ENCODE assay signal across 10 cellular contexts in the genomic region with DNA sequence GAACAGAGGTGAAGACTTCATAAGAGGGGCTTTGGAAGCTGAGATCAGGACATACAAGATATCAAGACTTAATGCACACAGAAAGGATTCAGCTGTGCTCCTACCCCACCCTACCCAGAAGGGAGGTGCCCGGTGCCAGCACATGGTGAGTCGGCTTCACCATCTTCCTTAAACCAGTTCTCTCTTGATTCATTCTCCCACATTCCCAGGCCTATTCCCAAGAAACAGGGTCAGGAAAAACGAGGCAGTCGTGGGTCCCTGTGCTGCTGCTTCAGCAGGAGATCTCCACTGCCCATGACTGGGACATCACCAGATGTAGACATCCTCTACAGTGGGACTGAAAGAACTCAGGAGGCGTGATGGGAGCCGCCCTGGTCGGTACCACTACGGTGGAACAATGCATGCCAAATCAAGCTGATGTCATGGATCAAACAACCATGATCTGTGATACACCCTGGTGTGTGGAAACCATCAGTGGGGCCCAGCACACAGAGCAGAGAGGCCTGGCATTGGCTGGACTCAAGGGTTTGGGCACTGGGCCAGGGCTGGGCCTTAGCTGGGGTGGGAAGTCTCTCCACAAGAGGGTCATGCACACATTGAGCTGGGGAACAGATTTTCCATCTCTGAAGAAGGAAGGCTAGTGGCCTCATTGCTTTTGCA. TPM values are rescaled to one million over a fixed set of nuclear protein-coding genes. Genes with fewer than 3 reads are reported as not detected.
DNase-seq lines count a peak whose midpoint lies in the region; ATAC-seq and TF ChIP-seq lines count a peak whose summit lies in the region.
"Had no signal": no experiment of that assay in that cellular context is flagged by ENCODE, and none has a peak within 500 bp of the region (broad histone marks: within the 10 kb centered on the region; RNA-seq: fewer than 3 reads in every experiment).

No MANE protein-coding gene starts in this region.

- peaks cover 92% of the 10 kb centered on the region for H3K79me2 ChIP-seq in PC-3 (ENCODE audit: low read length)

- peaks cover 86 to 100% (median 99%) of the 10 kb centered on the region in 10 experiments for H3K4me1 ChIP-seq in BLaER1 treated with 17β-estradiol and CSF1 and Interleukin-3, amounts not matched to agents 10 nM and 100 nM
- H3K4me1 ChIP-seq in PC-3 (ENCODE audit: insufficient read depth, low read length) (peaks cover 68% of the 10 kb centered on the region), esophagus squamous epithelium (peaks cover 67 to 98% (median 70%) of the 10 kb centered on the region in 3 donors)

- peaks cover 3 to 27% (median 21%) of the 10 kb centered on the region in 11 experiments; a peak in 21 of 22 replicates for H3K9me3 ChIP-seq in BLaER1 treated with 17β-estradiol and CSF1 and Interleukin-3, amounts not matched to agents 10 nM and 100 nM (replicated peaks in 1 of 11)
- H3K9me3 ChIP-seq in PC-3 (ENCODE audit: low read length) (no peaks in the 10 kb centered on the region), esophagus squamous epithelium (no peaks in the 10 kb centered on the region)

- no peaks in the 10 kb centered on the region for H3K9me3 Mint-ChIP-seq in activated T-helper 17 cell treated with anti-CD3 and anti-CD28 coated beads, Interleukin-2, amount 50 U/mL, for 72 hours

- peak; percentile 37 for ATAC-seq in PC-3
- ATAC-seq in omental fat pad (ENCODE audit: low FRiP score), result peak; percentile 31
- no peak for ATAC-seq in GM21390 (IDR thresholded peaks at IDR 0.05; ENCODE audit: unreplicated experiment)
- no peak for ATAC-seq in GM18511 (IDR thresholded peaks at IDR 0.05; ENCODE audit: unreplicated experiment)
- ATAC-seq in activated T-helper 17 cell treated with anti-CD3 and anti-CD28 coated beads, Interleukin-2, amount 50 U/mL, for 72 hours (replicated peaks), result no peak

- WGBS in esophagus squamous epithelium, 2 donors, result 25 to 35% methylated on average over 4 to 8 of the region's 8 CpGs

- peaks cover 20 to 97% (median 82%) of the 10 kb centered on the region in 11 experiments for H3K36me3 ChIP-seq in BLaER1 treated with 17β-estradiol and CSF1 and Interleukin-3, amounts not matched to agents 10 nM and 100 nM
- peaks cover 37% of the 10 kb centered on the region for H3K36me3 ChIP-seq in PC-3 (ENCODE audit: low read depth, low read length)
- peaks cover 4 to 39% (median 5%) of the 10 kb centered on the region in 3 donors for H3K36me3 ChIP-seq in esophagus squamous epithelium

- H3K9me2 ChIP-seq in PC-3 (replicated peaks; ENCODE audit: low read length), result no peaks in the 10 kb centered on the region

- no peak overlapping the region for H2AFZ ChIP-seq in PC-3 (ENCODE audit: low read length)

- H3F3A ChIP-seq in PC-3 (ENCODE audit: low read length, unreplicated experiment), result peaks cover 10% of the 10 kb centered on the region

- H3K4me2 ChIP-seq in BLaER1 treated with 17β-estradiol and CSF1 and Interleukin-3, amounts not matched to agents 10 nM and 100 nM, result peak overlapping the region; percentile 60 to 99 (median 83)
- peak overlapping the region; percentile 71 for H3K4me2 ChIP-seq in PC-3 (ENCODE audit: low read length)

- H3K27ac ChIP-seq in BLaER1 treated with 17β-estradiol and CSF1 and Interleukin-3, amounts not matched to agents 10 nM and 100 nM, result peak overlapping the region in 7 of 11 experiments; percentile 23 to 80 (median 47); a peak in 11 of 22 replicates
- H3K27ac ChIP-seq in PC-3 (ENCODE audit: low read length), result peak overlapping the region; percentile 96
- H3K27ac ChIP-seq in esophagus squamous epithelium, result peak overlapping the region; percentile 86 to 94 (median 90)

- peaks cover 54% of the 10 kb centered on the region for H3K36me3 Mint-ChIP-seq in activated T-helper 17 cell treated with anti-CD3 and anti-CD28 coated beads, Interleukin-2, amount 50 U/mL, for 72 hours (ENCODE audit: low read depth)

- TF ChIP-seq CTCF in PC-3 (conservative IDR thresholded peaks at IDR 0.05; ENCODE audit: low read depth, low read length) (no peak), esophagus squamous epithelium (IDR thresholded peaks at IDR 0.05) (no peak), omental fat pad (IDR thresholded peaks at IDR 0.05) (no peak)

- H3K27me3 ChIP-seq in BLaER1 treated with 17β-estradiol and CSF1 and Interleukin-3, amounts not matched to agents 10 nM and 100 nM, result no peaks in the 10 kb centered on the region
- H3K27me3 ChIP-seq in PC-3 (ENCODE audit: low read length) (no peaks in the 10 kb centered on the region), esophagus squamous epithelium (no peaks in the 10 kb centered on the region)

- no peak overlapping the region for H3K27ac Mint-ChIP-seq in activated T-helper 17 cell treated with anti-CD3 and anti-CD28 coated beads, Interleukin-2, amount 50 U/mL, for 72 hours

- no peak for TF ChIP-seq POLR2A in esophagus squamous epithelium (IDR thresholded peaks at IDR 0.05)

- intact Hi-C loops in PC-3 (cut with micrococcal nuclease), result loop anchor here (2.0 kb wide), 1 partner anchor 42 kb away; a partner anchor contains a TSS
- intact Hi-C loops in esophagus squamous epithelium (cut with DNase I), result loop anchor here (5.0 kb wide), 1 partner anchor 43 kb away; a partner anchor contains a TSS

- H3K4me3 Mint-ChIP-seq in activated T-helper 17 cell treated with anti-CD3 and anti-CD28 coated beads, Interleukin-2, amount 50 U/mL, for 72 hours, result no peak overlapping the region

- no peaks in the 10 kb centered on the region for H3K27me3 Mint-ChIP-seq in activated T-helper 17 cell treated with anti-CD3 and anti-CD28 coated beads, Interleukin-2, amount 50 U/mL, for 72 hours

- no peak overlapping the region; a peak in 2 of 22 replicates for H3K9ac ChIP-seq in BLaER1 treated with 17β-estradiol and CSF1 and Interleukin-3, amounts not matched to agents 10 nM and 100 nM
- peak overlapping the region; percentile 64 for H3K9ac ChIP-seq in PC-3 (ENCODE audit: low read length)

- POLR2A ChIA-PET in PC-3 (lab: Charles Lee; ENCODE audit: unreplicated experiment), result interaction anchor here (0.6 to 1.2 kb wide), 2 partner anchors 42 to 130 kb away, joined by 5 to 33 read pairs; a partner anchor contains a TSS

- no peak overlapping the region; a peak in 1 of 20 replicates for H3K4me3 ChIP-seq in BLaER1 treated with 17β-estradiol and CSF1 and Interleukin-3, amounts not matched to agents 10 nM and 100 nM
- H3K4me3 ChIP-seq in PC-3 (ENCODE audit: low read length) (peak overlapping the region; percentile 32; the same call in 1 of the 2 replicates), esophagus squamous epithelium (no peak overlapping the region)

- BruUV-seq in PC-3 (replicated peaks; lab: Mats Ljungman, UMichigan), result no TSS peak

- CTCF ChIA-PET in PC-3 (lab: Charles Lee), result interaction anchor here (0.6 to 1.0 kb wide), 2 partner anchors 11 to 38 kb away, joined by 4 to 5 read pairs; no protein-coding TSS in a partner anchor

- peaks cover 58 to 100% (median 94%) of the 10 kb centered on the region in 11 experiments for H4K20me1 ChIP-seq in BLaER1 treated with 17β-estradiol and CSF1 and Interleukin-3, amounts not matched to agents 10 nM and 100 nM
- 0 out of 2 replicates have a peak, but pooled peaks cover 17% of the 10 kb centered on the region for H4K20me1 ChIP-seq in PC-3 (ENCODE audit: low read length)

- peaks cover 34% of the 10 kb centered on the region for H3K4me1 Mint-ChIP-seq in activated T-helper 17 cell treated with anti-CD3 and anti-CD28 coated beads, Interleukin-2, amount 50 U/mL, for 72 hours

- peak; percentile 85 for DNase-seq in PC-3
- DNase-seq in esophagus squamous epithelium (lab: John Stamatoyannopoulos, UW), result no peak
- no peak for DNase-seq in omental fat pad (ENCODE audit: low spot score)
- no peak for DNase-seq in germinal center (ENCODE audit: low spot score)
- DNase-seq: effector CD8-positive, alpha-beta T cell had no signal

RNA-seq across cellular contexts. Expression of a gene that starts 41.9 kb away (rescaled TPM):
- total RNA-seq in PC-3 (2014; rRNA removed) (44.2 and 67.8 TPM in 2 replicates), esophagus squamous epithelium (10 to 100 TPM; 55.5 to 87.5 (median 67.5) TPM), omental fat pad (10 to 100 TPM; 30.8 to 61.5 (median 45.4) TPM)
- 10 to 100 TPM; 46.9 to 59.8 TPM for total RNA-seq in activated T-helper 17 cell treated with anti-CD3 and anti-CD28 coated beads, Interleukin-2, amount 50 U/mL, for 72 hours

RNA-seq across cellular contexts. Expression of a gene that starts 44.8 kb away (rescaled TPM):
- total RNA-seq in PC-3 (2014; rRNA removed) (50.7 and 77.2 TPM in 2 replicates), esophagus squamous epithelium (100 to 1,000 TPM; 128 to 297 (median 185) TPM), omental fat pad (100 to 1,000 TPM in 1 of 4 donors, 10 to 100 TPM in 3; 17.4 to 113 (median 33.6) TPM)
- total RNA-seq in activated T-helper 17 cell treated with anti-CD3 and anti-CD28 coated beads, Interleukin-2, amount 50 U/mL, for 72 hours, result 100 to 1,000 TPM; 140 to 169 TPM

RNA-seq across cellular contexts. Expression of a gene that starts 57.1 kb away (rescaled TPM):
- total RNA-seq in PC-3 (2014; rRNA removed) (not detected in 2 replicates), esophagus squamous epithelium (1 to 10 TPM in 3 of 4 donors, under 1 TPM in 1; 0.40 to 1.9 (median 1.5) TPM), omental fat pad (10 to 100 TPM; 16.1 to 32.3 (median 17.9) TPM)
- not detected for total RNA-seq in activated T-helper 17 cell treated with anti-CD3 and anti-CD28 coated beads, Interleukin-2, amount 50 U/mL, for 72 hours
- total RNA-seq: T-helper 2 cell treated with Interferon-gamma antibody and Interleukin-4, amounts not matched to agents 100 ng/mL and 5 ng/mL, for 36 hours had no signal

Comparison
In these comparisons a context has a peak if more than half of its experiments do, and no peak if none do; other contexts are left out.
1. ATAC-seq: peak in PC-3 (single experiment) and omental fat pad (single experiment); none in GM21390 (single experiment), GM18511 (single experiment) and activated T-helper 17 cell treated with anti-CD3 and anti-CD28 coated beads, Interleukin-2, amount 50 U/mL, for 72 hours (single experiment).
2. RNA of a gene that starts 57.1 kb away (total RNA-seq): 16.1 to 32.3 TPM in omental fat pad; 0.40 to 1.9 TPM in esophagus squamous epithelium, not detected in activated T-helper 17 cell treated with anti-CD3 and anti-CD28 coated beads, Interleukin-2, amount 50 U/mL, for 72 hours and not detected in PC-3; every median in the first group is over 4 times any median in the second.
3. Peak in every context shown above with its lines, with median percentiles within 50 percentile points of each other: H3K27ac ChIP-seq.